In the genomic region with DNA sequence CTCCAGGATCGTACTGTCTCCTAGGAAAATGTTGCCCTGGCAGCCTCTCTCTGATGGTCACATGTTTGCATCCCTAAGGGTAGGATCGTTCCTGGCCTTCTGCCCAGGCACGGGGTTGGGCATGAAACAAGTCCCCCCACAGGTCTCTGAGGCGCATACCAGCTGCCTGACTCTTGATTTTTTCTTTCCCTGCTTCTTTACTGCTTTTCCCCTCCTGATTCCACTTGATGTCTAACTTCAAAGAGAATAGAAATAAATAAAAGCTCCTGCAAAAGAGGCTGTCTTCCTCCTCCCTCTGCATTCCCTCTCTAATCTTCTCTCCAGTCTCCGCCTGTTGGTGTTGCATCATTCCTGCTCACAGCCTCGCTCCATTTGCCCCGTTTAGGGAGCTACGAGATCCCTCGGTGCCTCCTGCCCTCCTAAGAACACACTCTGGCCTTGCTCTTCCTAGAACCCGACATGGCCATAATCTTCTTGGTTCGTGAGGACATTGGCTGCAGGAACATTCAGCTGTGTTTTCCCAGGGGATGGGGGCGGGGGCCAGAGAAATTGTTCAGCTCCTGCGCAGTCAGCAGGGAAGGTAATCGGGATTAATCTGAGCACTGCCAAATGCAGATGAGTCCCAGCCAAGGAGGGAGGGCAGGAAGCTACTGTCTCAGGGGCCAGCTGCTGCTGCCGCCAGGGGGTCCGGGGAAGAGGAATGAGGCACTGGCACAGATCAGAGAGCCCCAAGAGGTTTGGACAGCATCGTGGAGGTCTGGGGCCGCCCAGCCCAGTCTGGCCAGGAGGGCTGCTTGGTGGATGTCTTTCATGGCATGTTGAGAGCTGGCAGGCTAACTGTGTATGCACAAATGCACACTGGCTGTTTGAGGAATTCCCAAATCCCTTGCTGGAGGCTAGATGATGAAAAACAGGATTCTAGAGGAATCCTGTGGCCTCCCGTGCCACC, we compare ENCODE assay signal across 8 cellular contexts. TPM values are rescaled to one million over a fixed set of nuclear protein-coding genes. Genes with fewer than 3 reads are reported as not detected.
A peak's percentile ranks its signal among the peaks of the same experiment; 100 is the strongest.
DNase-seq lines count a peak whose midpoint lies in the region; ATAC-seq and TF ChIP-seq lines count a peak whose summit lies in the region.

No MANE protein-coding gene starts in this region.

- H3K4me3 ChIP-seq in ectodermal cell (ENCODE audit: insufficient read depth, low read depth, low read length): no peak overlapping the region
- H3K4me3 ChIP-seq in lower lobe of right lung: peak overlapping the region; percentile 16

- H3K9me3 ChIP-seq in ectodermal cell (ENCODE audit: control insufficient read depth, low read length) (no peaks in the 10 kb centered on the region), lower lobe of right lung (no peaks in the 10 kb centered on the region)

- H3K27ac ChIP-seq in ectodermal cell (ENCODE audit: insufficient read depth, low read depth, low read length, poor library complexity, severe bottlenecking): peak overlapping the region; percentile 87
- no peak overlapping the region for H3K27ac ChIP-seq in lower lobe of right lung

- DNase-seq in Daoy (ENCODE audit: low read depth): peak; percentile 81
- peak; percentile 87 for DNase-seq in NCI-H226
- DNase-seq in lower lobe of right lung: no peak
- DNase-seq in ureter (ENCODE audit: low spot score): peak; percentile 85
- DNase-seq in NOMO-1 treated with dmso at 0.1 percent for 144 hours (lab: John Stamatoyannopoulos, UW; ENCODE audit: unreplicated experiment): no peak

- H3K27me3 ChIP-seq in ectodermal cell (ENCODE audit: control insufficient read depth, insufficient read depth, low read length, poor library complexity, severe bottlenecking): no peaks in the 10 kb centered on the region
- peaks cover 46% of the 10 kb centered on the region for H3K27me3 ChIP-seq in lower lobe of right lung (ENCODE audit: low read depth)

- H3K4me1 ChIP-seq in ectodermal cell (ENCODE audit: control insufficient read depth, insufficient read depth, low read length): peaks cover 12% of the 10 kb centered on the region
- H3K4me1 ChIP-seq in lower lobe of right lung: peaks cover 25% of the 10 kb centered on the region

- intact Hi-C loops in lower lobe of right lung (cut with DNase I): no loop called here

- WGBS in ectodermal cell, 2 experiments: 24 to 27% methylated on average over 19 of the region's 19 CpGs

- no peak for TF ChIP-seq CTCF in lower lobe of right lung (IDR thresholded peaks at IDR 0.05)

- H3K36me3 ChIP-seq in ectodermal cell (ENCODE audit: control insufficient read depth, insufficient read depth, low read length) (no peaks in the 10 kb centered on the region), lower lobe of right lung (no peaks in the 10 kb centered on the region)

- peak; percentile 31 to 32 for ATAC-seq in lower lobe of right lung
- ATAC-seq in GM18502 (IDR thresholded peaks at IDR 0.05; ENCODE audit: poor library complexity, unreplicated experiment): no peak
- no peak for ATAC-seq in GM18861 (IDR thresholded peaks at IDR 0.05; ENCODE audit: unreplicated experiment)

RNA-seq across cellular contexts. Expression of a gene that starts 26.1 kb away (rescaled TPM):
- not detected in 2 replicates for total RNA-seq in Daoy (2014; rRNA removed; shearing (Covaris generic))
- polyA plus RNA-seq in ectodermal cell (2013, experiment 1 of 4): not detected
- not detected for polyA plus RNA-seq in ectodermal cell (2013, experiment 2 of 4)
- not detected for polyA plus RNA-seq in ectodermal cell (2013, experiment 3 of 4)
- not detected for polyA plus RNA-seq in ectodermal cell (2013, experiment 4 of 4)
- total RNA-seq in lower lobe of right lung (not detected), ureter (0.89 TPM)

Comparison
In these comparisons a context has a peak if more than half of its experiments do, and no peak if none do; other contexts are left out.
1. DNase-seq: peak in Daoy (single experiment), NCI-H226 (single experiment) and ureter (single experiment); none in lower lobe of right lung (single experiment) and NOMO-1 treated with dmso at 0.1 percent for 144 hours (single experiment).
2. ATAC-seq: peak in lower lobe of right lung (2 of 2); none in GM18502 (single experiment) and GM18861 (single experiment).